16 cellular contexts compared by ENCODE assay signal in the genomic region with DNA sequence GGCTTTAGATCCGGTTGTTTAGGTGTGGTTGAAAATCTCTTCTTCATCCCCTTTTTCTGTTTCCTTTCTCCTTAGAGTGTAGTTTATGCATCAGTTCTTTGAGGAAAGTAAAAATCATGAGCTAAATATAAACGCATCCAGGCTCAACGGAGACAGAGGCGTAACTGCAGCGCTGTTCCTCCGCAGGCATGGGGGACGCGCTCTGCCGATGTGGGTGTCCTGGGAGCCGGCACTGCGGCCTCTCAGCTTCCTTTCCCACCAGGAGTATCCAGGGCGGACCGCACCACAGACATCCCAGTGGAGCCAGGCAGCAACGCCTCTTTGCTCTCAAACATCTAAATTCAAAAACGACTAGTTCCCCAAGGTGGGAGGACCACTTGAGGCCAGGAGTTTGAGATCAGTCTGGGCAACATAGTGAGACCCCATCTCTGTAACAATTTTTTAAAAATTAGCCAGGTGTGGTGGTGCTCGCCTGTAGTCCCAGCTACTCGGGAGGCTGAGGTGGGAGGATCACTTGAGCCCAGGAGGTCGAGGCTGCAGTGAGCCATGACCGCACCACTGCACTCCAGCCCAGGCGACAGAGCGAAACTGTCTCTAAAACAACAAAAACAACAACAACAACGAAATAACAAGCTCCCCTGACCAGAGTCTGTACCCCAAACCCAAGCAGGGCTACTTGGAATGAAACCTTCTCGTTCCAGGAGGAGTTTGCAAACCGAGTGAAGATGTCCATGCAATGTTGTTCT. TPM values are rescaled to one million over a fixed set of nuclear protein-coding genes. Genes with fewer than 3 reads are reported as not detected.
DNase-seq lines count a peak whose midpoint lies in the region; ATAC-seq, FAIRE-seq and TF ChIP-seq lines count a peak whose summit lies in the region.
"Had no signal": no experiment of that assay in that cellular context is flagged by ENCODE, and none has a peak within 500 bp of the region (broad histone marks: within the 10 kb centered on the region; RNA-seq: fewer than 3 reads in every experiment).

No MANE protein-coding gene starts in this region.

- no peak for TF ChIP-seq RAD21 in HepG2 (CRISPR knock-in tag; IDR thresholded peaks at IDR 0.05)

- H3K4me1 Mint-ChIP-seq in glutamatergic neuron (ENCODE audit: low read depth, unreplicated experiment) (no peaks in the 10 kb centered on the region), nephron progenitor cell (peaks cover 5% of the 10 kb centered on the region), T-helper 17 cell (no peaks in the 10 kb centered on the region)
- H3K4me1 Mint-ChIP-seq: B cell had no signal

- H3K27ac ChIP-seq in HepG2 (ENCODE audit: extremely low read length, insufficient read depth, low read length) (no peak overlapping the region), right lobe of liver (no peak overlapping the region)
- H3K27ac ChIP-seq: BLaER1 treated with 17β-estradiol and CSF1 and Interleukin-3, amounts not matched to agents 10 nM and 100 nM had no signal

- H3K9me3 ChIP-seq in HepG2 (ENCODE audit: low read length) (no peaks in the 10 kb centered on the region), right lobe of liver (no peaks in the 10 kb centered on the region), T-helper 17 cell (ENCODE audit: control insufficient read depth, low read length, poor library complexity, severe bottlenecking) (no peaks in the 10 kb centered on the region)

- in situ Hi-C loops in HepG2 (cut with HindIII; ENCODE audit: extremely low pct_ligation_motif_present, low pct_unique_long_range_greater_than_20kb) = no loop called here

- peaks cover 15% of the 10 kb centered on the region for H3K36me3 Mint-ChIP-seq in glutamatergic neuron (ENCODE audit: unreplicated experiment)
- peaks cover 5% of the 10 kb centered on the region for H3K36me3 Mint-ChIP-seq in nephron progenitor cell (ENCODE audit: low read depth)
- peaks cover 2% of the 10 kb centered on the region for H3K36me3 Mint-ChIP-seq in T-helper 17 cell (ENCODE audit: low read depth)
- H3K36me3 Mint-ChIP-seq: CD8-positive, alpha-beta T cell had no signal

- no peak for TF ChIP-seq EP300 in HepG2 (IDR thresholded peaks at IDR 0.05; ENCODE audit: low read depth in 2 of 2, low read length in 2 of 2)
- no peak for TF ChIP-seq EP300 in HepG2 (CRISPR knock-in tag; IDR thresholded peaks at IDR 0.05; ENCODE audit: borderline replicate concordance)

- no peak overlapping the region for H2AFZ ChIP-seq in HepG2 (ENCODE audit: low read length)

- H3K4me2 ChIP-seq in HepG2 (ENCODE audit: low read depth, low read length) = no peak overlapping the region
- H3K4me2 ChIP-seq: BLaER1 treated with 17β-estradiol and CSF1 and Interleukin-3, amounts not matched to agents 10 nM and 100 nM had no signal

- CTCF ChIA-PET in HepG2 (lab: Yijun Ruan, JAX; ENCODE audit: low intra/inter-chr PET ratio, low total read pairs) = no interaction called here

- H3K4me3 Mint-ChIP-seq in glutamatergic neuron (ENCODE audit: unreplicated experiment) (no peak overlapping the region), nephron progenitor cell (no peak overlapping the region), T-helper 17 cell (no peak overlapping the region)
- H3K4me3 Mint-ChIP-seq: B cell; CD8-positive, alpha-beta T cell had no signal

- TF ChIP-seq POLR2A in HepG2 (IDR thresholded peaks at IDR 0.05; ENCODE audit: insufficient read depth in 1 of 2, low read depth in 2 of 2, low read length in 2 of 2) = no peak
- TF ChIP-seq POLR2A in right lobe of liver (IDR thresholded peaks at IDR 0.05) = no peak

- H3K9ac ChIP-seq in HepG2 (ENCODE audit: insufficient read depth, low read depth, low read length) = no peak overlapping the region
- H3K9ac ChIP-seq: BLaER1 treated with 17β-estradiol and CSF1 and Interleukin-3, amounts not matched to agents 10 nM and 100 nM had no signal

- H4K20me1 ChIP-seq in HepG2 (ENCODE audit: insufficient read depth, low read length) = no peaks in the 10 kb centered on the region
- H4K20me1 ChIP-seq: BLaER1 treated with 17β-estradiol and CSF1 and Interleukin-3, amounts not matched to agents 10 nM and 100 nM had no signal

- no peaks in the 10 kb centered on the region for H3K79me2 ChIP-seq in HepG2 (ENCODE audit: insufficient read depth, low read length)

- no peak for FAIRE-seq in HepG2 (lab: Jason Lieb, UNC)
- FAIRE-seq: H1, HTR-8/SVneo had no signal

- H3K27me3 Mint-ChIP-seq in glutamatergic neuron (ENCODE audit: unreplicated experiment) = peaks cover 4% of the 10 kb centered on the region
- peaks cover 2% of the 10 kb centered on the region for H3K27me3 Mint-ChIP-seq in nephron progenitor cell (ENCODE audit: low read depth, poor library complexity)
- no peaks in the 10 kb centered on the region for H3K27me3 Mint-ChIP-seq in T-helper 17 cell
- H3K27me3 Mint-ChIP-seq: B cell had no signal

- TF ChIP-seq CTCF in HepG2 (CRISPR knock-in tag; IDR thresholded peaks at IDR 0.05) (no peak), right lobe of liver (IDR thresholded peaks at IDR 0.05) (no peak), glutamatergic neuron (IDR thresholded peaks at IDR 0.05; ENCODE audit: partially characterized antibody, unreplicated experiment) (no peak), nephron progenitor cell (IDR thresholded peaks at IDR 0.05) (no peak)

- H3K36me3 ChIP-seq in HepG2 (replicated peaks in 1 of 2; ENCODE audit: control insufficient read depth in 1 of 2, insufficient read depth in 2 of 2, low read length in 2 of 2) (no peaks in the 10 kb centered on the region), right lobe of liver (no peaks in the 10 kb centered on the region)
- H3K36me3 ChIP-seq: BLaER1 treated with 17β-estradiol and CSF1 and Interleukin-3, amounts not matched to agents 10 nM and 100 nM had no signal

- intact Hi-C loops in HepG2 (cut with micrococcal nuclease; ENCODE audit: unreplicated experiment) = no loop called here
- intact Hi-C loops in right lobe of liver (cut with DNase I) = no loop called here

- H3K9me3 Mint-ChIP-seq in glutamatergic neuron (ENCODE audit: unreplicated experiment) = peaks cover 3% of the 10 kb centered on the region
- H3K9me3 Mint-ChIP-seq in nephron progenitor cell = peaks cover 22% of the 10 kb centered on the region

- 0 out of 2 replicates have a peak, but pooled peaks cover 5% of the 10 kb centered on the region for H3K4me1 ChIP-seq in HepG2 (ENCODE audit: insufficient read depth, low read length)
- H3K4me1 ChIP-seq in right lobe of liver = no peaks in the 10 kb centered on the region

- H3K27ac Mint-ChIP-seq in glutamatergic neuron (ENCODE audit: unreplicated experiment) (peak overlapping the region; percentile 18), nephron progenitor cell (peak overlapping the region; percentile 29), T-helper 17 cell (no peak overlapping the region)
- H3K27ac Mint-ChIP-seq: B cell; CD8-positive, alpha-beta T cell had no signal

- H3K27me3 ChIP-seq in HepG2 (ENCODE audit: control insufficient read depth in 1 of 2, insufficient read depth in 2 of 2, low read length in 2 of 2) (peaks cover 5 to 36% of the 10 kb centered on the region in 2 experiments), right lobe of liver (no peaks in the 10 kb centered on the region)
- H3K27me3 ChIP-seq: BLaER1 treated with 17β-estradiol and CSF1 and Interleukin-3, amounts not matched to agents 10 nM and 100 nM had no signal

- POLR2A ChIA-PET in HepG2 (lab: Yijun Ruan, JAX) = no interaction called here

- ATAC-seq in HepG2 (no peak), right lobe of liver (no peak), T-helper 17 cell (no peak), HG02852 (IDR thresholded peaks at IDR 0.05; ENCODE audit: unreplicated experiment) (no peak)
- ATAC-seq: CD8-positive, alpha-beta T cell had no signal

- H3K4me3 ChIP-seq in HepG2 (replicated peaks in 1 of 3; ENCODE audit: insufficient read depth in 1 of 3, low read depth in 2 of 3, low read length in 3 of 3) (no peak overlapping the region), right lobe of liver (no peak overlapping the region)
- H3K4me3 ChIP-seq: BLaER1 treated with 17β-estradiol and CSF1 and Interleukin-3, amounts not matched to agents 10 nM and 100 nM had no signal

- DNase-seq in HepG2 (ENCODE audit: low spot score) = no peak
- no peak for DNase-seq in right lobe of liver
- DNase-seq in glutamatergic neuron = no peak
- no peak for DNase-seq in nephron progenitor cell
- DNase-seq in NCI-H226 = no peak
- DNase-seq in T-helper 17 cell = no peak
- DNase-seq: Calu3; CD8-positive, alpha-beta T cell; DMS79 treated with DMSO at 0.1 percent for 48 hours; GF-D8; HCEC 1CT had no signal

- no TSS peak for BruUV-seq in HepG2 (replicated peaks; lab: Mats Ljungman, UMichigan)

- WGBS in HepG2 (ENCODE audit: low lambda C conversion rate) = 59% methylated on average over 23 of the region's 24 CpGs
- 91% methylated on average over 20 of the region's 24 CpGs for WGBS in right lobe of liver (ENCODE audit: insufficient coverage, low coverage, low lambda C conversion rate, missing lambda C conversion rate)

RNA-seq across cellular contexts. Expression of gene SLC45A1, which starts 16.4 kb away (rescaled TPM):
- total RNA-seq in HepG2 (2016; rRNA removed; fragmentation: Illumina TruSeq; extraction: Trizol) (not detected in 2 replicates), right lobe of liver (under 1 TPM in 5 of 6 experiments, not detected in 1; 0.13 to 0.53 (median 0.25) TPM), glutamatergic neuron (ENCODE audit: unreplicated experiment) (6.1 TPM), T-helper 17 cell (under 1 TPM; 0.65 to 0.70 TPM)
- not detected in 2 replicates for total RNA-seq in HepG2 (2016; cell fraction: cytosol; rRNA removed; fragmentation: Illumina TruSeq; extraction: Trizol; ENCODE audit: low read depth)
- total RNA-seq in HepG2 (2016; cell fraction: insoluble cytoplasmic fraction; rRNA removed; fragmentation: Illumina TruSeq; extraction: Trizol) = not detected in 2 replicates
- total RNA-seq in HepG2 (2016; cell fraction: membrane; rRNA removed; fragmentation: Illumina TruSeq; extraction: Trizol) = not detected in 2 replicates
- not detected in 2 replicates for total RNA-seq in HepG2 (2016; cell fraction: nucleus; rRNA removed; fragmentation: Illumina TruSeq; extraction: Trizol)
- 0.05 TPM in 1 of 2 replicates, not detected in the other for polyA plus RNA-seq in HepG2 (2011; rRNA removed)
- 0.03 TPM in 1 of 2 replicates, not detected in the other for polyA plus RNA-seq in HepG2 (2011; cell fraction: cytosol; rRNA removed)
- 0.09 TPM in 1 of 2 replicates, not detected in the other for polyA plus RNA-seq in HepG2 (2011; cell fraction: nucleus; rRNA removed)
- not detected in 2 replicates for polyA plus RNA-seq in HepG2 (2012)
- not detected in 2 replicates for polyA plus RNA-seq in HepG2 (2016; cell fraction: cytosol; fragmentation: Illumina TruSeq; extraction: Trizol; ENCODE audit: low read depth)
- polyA plus RNA-seq in HepG2 (2016; cell fraction: insoluble cytoplasmic fraction; fragmentation: Illumina TruSeq; extraction: Trizol; ENCODE audit: low read depth) = not detected in 2 replicates
- polyA plus RNA-seq in HepG2 (2016; cell fraction: membrane; fragmentation: Illumina TruSeq; extraction: Trizol; ENCODE audit: low read depth) = not detected in 2 replicates
- polyA plus RNA-seq in HepG2 (2016; cell fraction: nucleus; fragmentation: Illumina TruSeq; extraction: Trizol; ENCODE audit: insufficient read depth, low read depth) = not detected in 2 replicates
- polyA minus RNA-seq in HepG2 (2011; rRNA and poly(A)+ RNA removed; ENCODE audit: low replicate concordance) = not detected in 2 replicates
- not detected in 2 replicates for polyA minus RNA-seq in HepG2 (2011; cell fraction: cytosol; rRNA and poly(A)+ RNA removed)
- not detected in 2 replicates for polyA minus RNA-seq in HepG2 (2011; cell fraction: nucleus; rRNA and poly(A)+ RNA removed)
